ENCODE assay signal across 15 cellular contexts in the genomic region with DNA sequence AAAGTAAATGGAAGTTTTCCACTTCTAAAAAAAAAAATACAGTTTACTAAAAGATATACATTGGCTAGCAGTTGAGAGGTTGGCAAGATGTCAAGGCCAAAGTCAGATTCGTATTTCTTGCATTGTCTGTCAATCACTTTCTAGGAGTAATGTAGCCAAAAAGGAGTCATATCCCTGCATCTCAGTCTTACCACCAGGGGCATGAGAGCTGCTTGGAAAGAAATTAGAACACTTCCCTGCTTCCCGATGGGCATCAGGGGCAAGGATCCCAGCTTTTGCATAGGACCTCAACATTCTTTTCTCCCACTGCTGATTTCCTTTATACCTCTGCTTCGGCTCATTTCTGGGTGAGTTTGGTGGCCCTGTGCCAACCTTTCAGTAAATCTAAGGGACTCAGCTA.
DNase-seq lines count a peak whose midpoint lies in the region; ATAC-seq, FAIRE-seq and TF ChIP-seq lines count a peak whose summit lies in the region.
"Had no signal": no experiment of that assay in that cellular context is flagged by ENCODE, and none has a peak within 500 bp of the region (broad histone marks: within the 10 kb centered on the region; RNA-seq: fewer than 3 reads in every experiment).

No MANE protein-coding gene starts in this region.

- H3K4me2 ChIP-seq in DND-41 (ENCODE audit: insufficient read depth, low read length) = no peak overlapping the region
- H3K4me2 ChIP-seq: KMS-11 had no signal

- H3K27ac ChIP-seq in DND-41 (ENCODE audit: low read length) = no peak overlapping the region
- H3K27ac ChIP-seq: KMS-11, skin epidermis had no signal

- H3K9ac ChIP-seq in DND-41 (ENCODE audit: low read depth, low read length) = no peak overlapping the region
- H3K9ac ChIP-seq: KMS-11 had no signal

- no peaks in the 10 kb centered on the region for H3K9me3 ChIP-seq in DND-41 (ENCODE audit: insufficient read depth, low read length, severe bottlenecking)

- H3K36me3 ChIP-seq in DND-41 (ENCODE audit: insufficient read depth, low read length) (no peaks in the 10 kb centered on the region), bronchial epithelial cell (ENCODE audit: control insufficient read depth, insufficient read depth, low read length) (no peaks in the 10 kb centered on the region)

- no peak overlapping the region for H3K4me3 ChIP-seq in DND-41 (ENCODE audit: low read depth in 1 of 2, low read length in 2 of 2)
- no peak overlapping the region for H3K4me3 ChIP-seq in bronchial epithelial cell (ENCODE audit: low read depth, low read length)
- H3K4me3 ChIP-seq: skin epidermis had no signal

- no peak for ATAC-seq in DND-41 (ENCODE audit: insufficient read depth, low read depth)
- no peak for ATAC-seq in GM19397 (IDR thresholded peaks at IDR 0.05; ENCODE audit: unreplicated experiment)
- ATAC-seq in GM21737 (IDR thresholded peaks at IDR 0.05; ENCODE audit: unreplicated experiment) = no peak
- ATAC-seq: left cardiac atrium; naive thymus-derived CD8-positive, alpha-beta T cell had no signal

- no peak overlapping the region for H2AFZ ChIP-seq in DND-41 (ENCODE audit: low read depth, low read length)

- FAIRE-seq in bronchial epithelial cell (lab: Jason Lieb, UNC) = no peak

- H3K9me3 Mint-ChIP-seq in neural crest cell = no peaks in the 10 kb centered on the region
- H3K9me3 Mint-ChIP-seq: activated T-cell treated with anti-CD3 and anti-CD28 coated beads, Interleukin-2, amount 50 U/mL, for 24 hours had no signal

- H3K27me3 Mint-ChIP-seq in neural crest cell (ENCODE audit: low read depth) = no peaks in the 10 kb centered on the region
- H3K27me3 Mint-ChIP-seq: activated T-cell treated with anti-CD3 and anti-CD28 coated beads, Interleukin-2, amount 50 U/mL, for 24 hours; CD4-positive, CD25-positive, alpha-beta regulatory T cell; naive thymus-derived CD8-positive, alpha-beta T cell had no signal

- H3K4me1 Mint-ChIP-seq in neural crest cell = peaks cover 19% of the 10 kb centered on the region
- H3K4me1 Mint-ChIP-seq: CD4-positive, CD25-positive, alpha-beta regulatory T cell; naive thymus-derived CD8-positive, alpha-beta T cell had no signal

- no peaks in the 10 kb centered on the region for H4K20me1 ChIP-seq in DND-41 (ENCODE audit: insufficient read depth, low read length)

- TF ChIP-seq CTCF in DND-41 (IDR thresholded peaks at IDR 0.05; ENCODE audit: borderline replicate concordance, extremely low read depth, low read length, poor library complexity, severe bottlenecking) = peak; percentile 24
- peak; percentile 33 for TF ChIP-seq CTCF in bronchial epithelial cell (IDR thresholded peaks at IDR 0.05; ENCODE audit: insufficient read depth, low read length, severe bottlenecking)
- TF ChIP-seq CTCF in neural crest cell (conservative IDR thresholded peaks at IDR 0.05) = peak; percentile 56

- no peak overlapping the region for H3K27ac Mint-ChIP-seq in neural crest cell (ENCODE audit: unreplicated experiment)
- H3K27ac Mint-ChIP-seq: activated T-cell treated with anti-CD3 and anti-CD28 coated beads, Interleukin-2, amount 50 U/mL, for 24 hours; CD4-positive, CD25-positive, alpha-beta regulatory T cell; naive thymus-derived CD8-positive, alpha-beta T cell had no signal

- H3K4me1 ChIP-seq in DND-41 (ENCODE audit: insufficient read depth, low read length) = no peaks in the 10 kb centered on the region

- no peaks in the 10 kb centered on the region for H3K79me2 ChIP-seq in DND-41 (ENCODE audit: insufficient read depth, low read length)

- DNase-seq in DND-41 (no peak), NCI-H1105 treated with DMSO at 0.1 percent for 48 hours (lab: John Stamatoyannopoulos, UW) (peak; percentile 16), bronchial epithelial cell (ENCODE audit: low read depth) (peak; percentile 11), neural crest cell (ENCODE audit: low read depth, low spot score) (no peak), SKM-1 treated with dmso at 0.1 percent for 144 hours (lab: John Stamatoyannopoulos, UW; ENCODE audit: unreplicated experiment) (no peak)
- DNase-seq: activated CD4-positive, alpha-beta T cell treated with anti-CD3 and anti-CD28 coated beads for 4 hours; activated T-cell treated with anti-CD3 and anti-CD28 coated beads, Interleukin-2, amount 50 U/mL, for 24 hours; CD4-positive, CD25-positive, alpha-beta regulatory T cell; left cardiac atrium; naive thymus-derived CD8-positive, alpha-beta T cell; NCI-H2029 treated with DMSO at 0.1 percent for 48 hours had no signal

- H3K36me3 Mint-ChIP-seq in neural crest cell (ENCODE audit: low read depth) = no peaks in the 10 kb centered on the region
- H3K36me3 Mint-ChIP-seq: CD4-positive, CD25-positive, alpha-beta regulatory T cell; naive thymus-derived CD8-positive, alpha-beta T cell had no signal

- peaks cover 7% of the 10 kb centered on the region for H3K27me3 ChIP-seq in DND-41 (ENCODE audit: insufficient read depth, low read length, poor library complexity)
- H3K27me3 ChIP-seq in bronchial epithelial cell (ENCODE audit: control insufficient read depth, insufficient read depth, low read length) = no peaks in the 10 kb centered on the region

- H3K4me3 Mint-ChIP-seq in neural crest cell = no peak overlapping the region
- H3K4me3 Mint-ChIP-seq: activated T-cell treated with anti-CD3 and anti-CD28 coated beads, Interleukin-2, amount 50 U/mL, for 24 hours; CD4-positive, CD25-positive, alpha-beta regulatory T cell; naive thymus-derived CD8-positive, alpha-beta T cell had no signal

Comparison
In these comparisons a context has a peak if more than half of its experiments do, and no peak if none do; other contexts are left out.
1. DNase-seq: peak in NCI-H1105 treated with DMSO at 0.1 percent for 48 hours (single experiment) and bronchial epithelial cell (single experiment); none in DND-41 (single experiment), neural crest cell (single experiment) and SKM-1 treated with dmso at 0.1 percent for 144 hours (single experiment).
2. Peak in every context shown above with its lines, with median percentiles within 50 percentile points of each other: CTCF ChIP-seq.